Comparison of ENCODE assay signal across 19 cellular contexts in genomic region chr5:134948929-134949328, GRCh38. TPM values are rescaled to one million over a fixed set of nuclear protein-coding genes. Genes with fewer than 3 reads are reported as not detected.
DNase-seq lines count a peak whose midpoint lies in the region; ATAC-seq and FAIRE-seq lines count a peak whose summit lies in the region.
"Had no signal": no experiment of that assay in that cellular context is flagged by ENCODE, and none has a peak within 500 bp of the region (broad histone marks: within the 10 kb centered on the region; RNA-seq: fewer than 3 reads in every experiment).

No MANE protein-coding gene starts in this region.

- H3K27ac Mint-ChIP-seq in immature natural killer cell, result no peak overlapping the region
- H3K27ac Mint-ChIP-seq: activated T-helper 17 cell treated with anti-CD3 and anti-CD28 coated beads, Interleukin-2, amount 50 U/mL, for 72 hours; brain had no signal

- H3K4me1 Mint-ChIP-seq in immature natural killer cell, result no peaks in the 10 kb centered on the region
- H3K4me1 Mint-ChIP-seq: activated T-helper 17 cell treated with anti-CD3 and anti-CD28 coated beads, Interleukin-2, amount 50 U/mL, for 72 hours had no signal

- H3K27me3 Mint-ChIP-seq in immature natural killer cell (ENCODE audit: low read depth in 3 of 3), result no peaks in the 10 kb centered on the region
- H3K27me3 Mint-ChIP-seq: activated T-helper 17 cell treated with anti-CD3 and anti-CD28 coated beads, Interleukin-2, amount 50 U/mL, for 72 hours had no signal

- no peak for FAIRE-seq in HTR-8/SVneo (lab: Jason Lieb, UNC)
- FAIRE-seq: islet of Langerhans had no signal

- no peaks in the 10 kb centered on the region for H3K9me3 Mint-ChIP-seq in immature natural killer cell
- H3K9me3 Mint-ChIP-seq: activated T-helper 17 cell treated with anti-CD3 and anti-CD28 coated beads, Interleukin-2, amount 50 U/mL, for 72 hours had no signal

- no peaks in the 10 kb centered on the region for H3K36me3 Mint-ChIP-seq in immature natural killer cell
- H3K36me3 Mint-ChIP-seq: brain had no signal

- H3K4me3 Mint-ChIP-seq in immature natural killer cell, result no peak overlapping the region
- H3K4me3 Mint-ChIP-seq: activated T-helper 17 cell treated with anti-CD3 and anti-CD28 coated beads, Interleukin-2, amount 50 U/mL, for 72 hours; brain had no signal

- intact Hi-C loops in left ventricle myocardium superior (cut with micrococcal nuclease), result no loop called here

- DNase-seq in AG08395 (ENCODE audit: low spot score) (peak; percentile 6), HTR-8/SVneo (ENCODE audit: insufficient read length, low spot score) (peak; percentile 8), cerebellar cortex (ENCODE audit: low spot score) (peak; percentile 11), left ventricle myocardium superior (peak; percentile 33), NCI-H1436 (lab: John Stamatoyannopoulos, UW) (no peak), immature natural killer cell (no peak), Kasumi-1 (lab: John Stamatoyannopoulos, UW) (no peak)
- DNase-seq: activated CD4-positive, alpha-beta T cell treated with anti-CD3 and anti-CD28 coated beads, Interleukin-2, amount 50 U/mL, for 48 hours; DMS153; KG1; NCI-H2029 treated with DMSO at 0.1 percent for 48 hours; NCI-H774; T-helper 9 cell; trophoblast cell had no signal

- ATAC-seq in left ventricle myocardium superior (peak; percentile 59), GM19351 (IDR thresholded peaks at IDR 0.05; ENCODE audit: unreplicated experiment) (no peak)
- ATAC-seq: activated T-helper 17 cell treated with anti-CD3 and anti-CD28 coated beads, Interleukin-2, amount 50 U/mL, for 72 hours had no signal

RNA-seq across cellular contexts. Expression of gene CATSPER3, which starts 18.8 kb away (rescaled TPM):
- total RNA-seq in left ventricle myocardium superior, result 0.74 TPM
- under 1 TPM in 1 of 3 donors, not detected in 2; 0.53 TPM for polyA plus RNA-seq in immature natural killer cell
- total RNA-seq: osteocyte had no signal

RNA-seq across cellular contexts. Expression of gene PCBD2, which starts 44.0 kb away (rescaled TPM):
- 25.1 TPM for total RNA-seq in left ventricle myocardium superior
- 1 to 10 TPM; 2.8 to 9.3 (median 7.1) TPM for polyA plus RNA-seq in immature natural killer cell

Comparison
In these comparisons a context has a peak if more than half of its experiments do, and no peak if none do; other contexts are left out.
1. DNase-seq: peak in AG08395 (single experiment), HTR-8/SVneo (single experiment), cerebellar cortex (single experiment) and left ventricle myocardium superior (single experiment); none in NCI-H1436 (single experiment), immature natural killer cell (0 of 3) and Kasumi-1 (0 of 2).